35 cellular contexts compared by ENCODE assay signal in the genomic region with DNA sequence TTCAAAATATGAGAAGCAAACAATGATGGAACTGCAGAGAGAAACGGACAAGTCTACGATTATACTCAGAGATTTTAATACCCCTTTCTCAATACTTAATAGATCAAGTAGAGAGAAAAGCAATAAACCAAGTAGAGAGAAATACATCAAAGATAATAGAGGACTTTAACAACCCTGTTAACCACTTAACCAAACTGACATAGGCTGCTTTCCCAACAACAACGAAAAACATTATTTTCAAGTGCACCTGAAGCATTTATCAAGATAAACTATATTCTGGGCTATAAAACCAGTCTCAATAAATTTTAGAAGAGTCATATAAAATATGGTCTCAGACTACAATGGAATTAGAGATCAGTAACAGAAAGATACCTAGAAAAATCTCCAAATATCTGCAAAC.
"Had no signal": no experiment of that assay in that cellular context is flagged by ENCODE, and none has a peak within 500 bp of the region (broad histone marks: within the 10 kb centered on the region; RNA-seq: fewer than 3 reads in every experiment).

No MANE protein-coding gene starts in this region.

- H3K4me3 Mint-ChIP-seq: activated B cell treated with CpG ODN at 0.5 μM for 24 hours; activated CD8-positive, alpha-beta T cell treated with anti-CD3 and anti-CD28 coated beads for 36 hours; activated naive CD4-positive, alpha-beta T cell treated with anti-CD3 and anti-CD28 coated beads for 36 hours; activated naive CD4-positive, alpha-beta T cell treated with anti-CD3 and anti-CD28 coated beads, Interleukin-2, amount 50 U/mL, for 24 hours; activated naive CD8-positive, alpha-beta T cell treated with anti-CD3 and anti-CD28 coated beads for 36 hours; activated naive CD8-positive, alpha-beta T cell treated with anti-CD3 and anti-CD28 coated beads, Interleukin-2, amount 50 U/mL, for 24 hours; activated T-helper 1 cell treated with anti-CD3 and anti-CD28 coated beads, Interleukin-12 subunit alpha, Interleukin-12 subunit beta, Interleukin-2, Interleukin-4 antibody, amounts not matched to agents 30 ng/mL and 10 ng/mL and 1 ng/mL, durations not matched to agents 14 hours and 24 hours and 36 hours; T-helper 17 cell; T-helper 2 cell treated with Interferon-gamma antibody and Interleukin-4, amounts not matched to agents 5 μg/mL and 100 μg/mL, for 36 hours had no signal

- H3K27me3 Mint-ChIP-seq: activated CD8-positive, alpha-beta T cell treated with anti-CD3 and anti-CD28 coated beads for 36 hours; activated naive CD4-positive, alpha-beta T cell treated with anti-CD3 and anti-CD28 coated beads, Interleukin-2, amount 50 U/mL, for 24 hours; activated naive CD8-positive, alpha-beta T cell treated with anti-CD3 and anti-CD28 coated beads for 36 hours; activated naive CD8-positive, alpha-beta T cell treated with anti-CD3 and anti-CD28 coated beads, Interleukin-2, amount 50 U/mL, for 24 hours; T-helper 17 cell had no signal

- ATAC-seq: activated CD4-positive, CD25-positive, alpha-beta regulatory T cell treated with anti-CD3 and anti-CD28 coated beads, Interleukin-2, amount 50 U/mL, for 24 hours; activated CD8-positive, alpha-beta T cell treated with anti-CD3 and anti-CD28 coated beads for 36 hours; activated naive CD8-positive, alpha-beta T cell treated with anti-CD3 and anti-CD28 coated beads, Interleukin-2, amount 50 U/mL, for 24 hours; body of pancreas; esophagus mucosa; T-helper 17 cell had no signal

- H3K27ac ChIP-seq: adrenal gland, body of pancreas, epithelial cell of prostate, WERI-Rb-1 had no signal

- H3K9me3 ChIP-seq: adrenal gland, body of pancreas had no signal

- H3K4me1 Mint-ChIP-seq: activated B cell treated with CpG ODN at 0.5 μM for 24 hours had no signal

- H3K36me3 ChIP-seq: adrenal gland, WERI-Rb-1 had no signal

- DNase-seq: activated B cell treated with CpG ODN at 0.5 μM for 24 hours; activated CD4-positive, alpha-beta T cell treated with anti-CD3 and anti-CD28 coated beads for 48 hours; activated CD4-positive, alpha-beta T cell treated with anti-CD3 and anti-CD28 coated beads, Interleukin-2, amount 50 U/mL, for 1 hour; activated CD4-positive, alpha-beta T cell treated with anti-CD3 and anti-CD28 coated beads, Interleukin-2, amount 50 U/mL, for 48 hours; activated CD8-positive, alpha-beta memory T cell treated with anti-CD3 and anti-CD28 coated beads for 24 hours; activated CD8-positive, alpha-beta T cell treated with anti-CD3 and anti-CD28 coated beads for 36 hours; activated effector memory CD4-positive, alpha-beta T cell treated with anti-CD3 and anti-CD28 coated beads, Interleukin-2, amount 50 U/mL, for 16 hours; activated naive CD4-positive, alpha-beta T cell treated with anti-CD3 and anti-CD28 coated beads for 36 hours; activated naive CD8-positive, alpha-beta T cell treated with anti-CD3 and anti-CD28 coated beads for 36 hours; activated naive CD8-positive, alpha-beta T cell treated with anti-CD3 and anti-CD28 coated beads, Interleukin-2, amount 50 U/mL, for 24 hours; activated T-cell treated with anti-CD3 and anti-CD28 coated beads, Interleukin-2, amount 50 U/mL, for 48 hours; adrenal gland; amygdala; aorta; body of pancreas; caudate nucleus; cortex of kidney; dermis blood vessel endothelial cell; effector CD4-positive, alpha-beta T cell; foreskin fibroblast; head of caudate nucleus; T-helper 17 cell; T1000; WERI-Rb-1 had no signal

- FAIRE-seq: colon, endometrium, endothelial cell of umbilical vein, frontal cortex had no signal

- H3K9me3 Mint-ChIP-seq: activated B cell treated with CpG ODN at 0.5 μM for 24 hours; activated CD8-positive, alpha-beta T cell treated with anti-CD3 and anti-CD28 coated beads for 36 hours; activated naive CD4-positive, alpha-beta T cell treated with anti-CD3 and anti-CD28 coated beads for 36 hours; activated naive CD4-positive, alpha-beta T cell treated with anti-CD3 and anti-CD28 coated beads, Interleukin-2, amount 50 U/mL, for 24 hours; activated naive CD8-positive, alpha-beta T cell treated with anti-CD3 and anti-CD28 coated beads for 36 hours; activated naive CD8-positive, alpha-beta T cell treated with anti-CD3 and anti-CD28 coated beads, Interleukin-2, amount 50 U/mL, for 24 hours; activated T-helper 1 cell treated with anti-CD3 and anti-CD28 coated beads, Interleukin-12 subunit alpha, Interleukin-12 subunit beta, Interleukin-2, Interleukin-4 antibody, amounts not matched to agents 30 ng/mL and 10 ng/mL and 1 ng/mL, durations not matched to agents 14 hours and 24 hours and 36 hours; activated T-helper 2 cell treated with anti-CD3 and anti-CD28 coated beads, Interferon-gamma antibody, Interleukin-2, Interleukin-4, amounts not matched to agents 10 μg/mL and 5 μg/mL and 100 μg/mL, durations not matched to agents 14 hours and 24 hours and 36 hours; T-helper 2 cell treated with Interferon-gamma antibody and Interleukin-4, amounts not matched to agents 5 μg/mL and 100 μg/mL, for 36 hours had no signal
